ENCODE assay signal across 8 cellular contexts in genomic region chr3:182793663-182794454, GRCh38. TPM values are rescaled to one million over a fixed set of nuclear protein-coding genes. Genes with fewer than 3 reads are reported as not detected.
DNase-seq lines count a peak whose midpoint lies in the region; FAIRE-seq and TF ChIP-seq lines count a peak whose summit lies in the region.

No MANE protein-coding gene starts in this region.

- no peaks in the 10 kb centered on the region for H3K27me3 ChIP-seq in kidney epithelial cell (ENCODE audit: control insufficient read depth, insufficient read depth, low read length)

- in situ Hi-C loops in GM13976 (cut with MboI; ENCODE audit: low sequenced_read_pairs, unreplicated experiment): no loop called here

- peak overlapping the region; percentile 65 for H3K27ac ChIP-seq in caudate nucleus (ENCODE audit: low read depth, low read length)

- FAIRE-seq in H54 (lab: Jason Lieb, UNC): peak; percentile 97

- H3K4me3 ChIP-seq in GM12875 (ENCODE audit: low read depth, low read length): peak overlapping the region; percentile 96
- H3K4me3 ChIP-seq in LNCaP clone FGC (ENCODE audit: low read depth, low read length): peak overlapping the region; percentile 88
- peak overlapping the region; percentile 59 for H3K4me3 ChIP-seq in kidney epithelial cell (ENCODE audit: low read depth, low read length)

- no peaks in the 10 kb centered on the region for H3K36me3 ChIP-seq in kidney epithelial cell (ENCODE audit: control insufficient read depth, insufficient read depth, low read length)

- DNase-seq in H54 (ENCODE audit: insufficient read length, low spot score) (peak; percentile 47), LNCaP clone FGC (ENCODE audit: low read depth) (no peak), UCSD-AML1 (lab: John Stamatoyannopoulos, UW; ENCODE audit: unreplicated experiment) (peak; percentile 68), caudate nucleus (lab: John Stamatoyannopoulos, UW) (peak in 50 of 61 donors; percentile 2 to 85 (median 36)), kidney epithelial cell (ENCODE audit: low read depth) (no peak), GM13976 (ENCODE audit: low spot score) (no peak)
- peak; percentile 20 to 54 for DNase-seq in stimulated activated CD4-positive, alpha-beta T cell treated with anti-CD3 and anti-CD28 coated beads, Interleukin-1b, Interleukin-23, amount 100 ng/mL, for 4 hours (ENCODE audit: low read depth in 2 of 2)

- no peak for TF ChIP-seq CTCF in GM12875 (IDR thresholded peaks at IDR 0.05; ENCODE audit: borderline replicate concordance, insufficient read depth, low read depth, low read length)
- no peak for TF ChIP-seq CTCF in LNCaP clone FGC (IDR thresholded peaks at IDR 0.05; ENCODE audit: control insufficient read depth, extremely low read depth, insufficient read depth)
- TF ChIP-seq CTCF in kidney epithelial cell (IDR thresholded peaks at IDR 0.05; ENCODE audit: insufficient read depth, low read length, poor library complexity, severe bottlenecking): no peak
- no peak for TF ChIP-seq CTCF in GM13976 (IDR thresholded peaks at IDR 0.05; ENCODE audit: borderline replicate concordance, control extremely low read depth, extremely low read depth, insufficient read depth, missing control alignments)

- 0 out of 2 replicates have a peak, but pooled peaks have one; percentile 18 for TF ChIP-seq POLR2A in H54 (IDR thresholded peaks at IDR 0.05; ENCODE audit: low read depth, low read length)

RNA-seq across cellular contexts. Expression of gene ATP11B, which starts 0.6 kb away (rescaled TPM):
- total RNA-seq in kidney epithelial cell: 28.4 and 38.6 TPM in 2 replicates

Comparison
In these comparisons a context has a peak if more than half of its experiments do, and no peak if none do; other contexts are left out.
1. DNase-seq: peak in H54 (single experiment), UCSD-AML1 (single experiment), caudate nucleus (50 of 61) and stimulated activated CD4-positive, alpha-beta T cell treated with anti-CD3 and anti-CD28 coated beads, Interleukin-1b, Interleukin-23, amount 100 ng/mL, for 4 hours (2 of 2); none in LNCaP clone FGC (single experiment), kidney epithelial cell (single experiment) and GM13976 (single experiment).
2. Peak in every context shown above with its lines, with median percentiles within 50 percentile points of each other: H3K4me3 ChIP-seq.